9 cellular contexts compared by ENCODE assay signal in genomic region chr5:36435516-36435915, GRCh38.
"Had no signal": no experiment of that assay in that cellular context is flagged by ENCODE, and none has a peak within 500 bp of the region (broad histone marks: within the 10 kb centered on the region; RNA-seq: fewer than 3 reads in every experiment).

No MANE protein-coding gene starts in this region.

- H3K27ac Mint-ChIP-seq: GM23338, H9, IgD-negative memory B cell had no signal

- DNase-seq: H9, HCEC 1CT, KG1 had no signal

- H3K4me2 ChIP-seq: GM23338 had no signal

- FAIRE-seq: H1, H54, HepG2, HTR-8/SVneo had no signal

- H3K36me3 Mint-ChIP-seq: IgD-negative memory B cell had no signal

- H3K4me1 Mint-ChIP-seq: IgD-negative memory B cell had no signal

- H2AFZ ChIP-seq: GM23338 had no signal

- H3K9me3 Mint-ChIP-seq: GM23338, H9, IgD-negative memory B cell had no signal

- H3K4me3 Mint-ChIP-seq: GM23338, H9, IgD-negative memory B cell had no signal

- H3K4me3 ChIP-seq: GM23338 had no signal
